ENCODE assay signal across 8 cellular contexts in genomic region chr10:119268871-119269506, GRCh38.
A peak's percentile ranks its signal among the peaks of the same experiment; 100 is the strongest.
DNase-seq lines count a peak whose midpoint lies in the region; ATAC-seq and TF ChIP-seq lines count a peak whose summit lies in the region.

No MANE protein-coding gene starts in this region.

- no peak for TF ChIP-seq CTCF in CD8-positive, alpha-beta T cell (IDR thresholded peaks at IDR 0.05)

- H3K27ac ChIP-seq in CD8-positive, alpha-beta T cell (ENCODE audit: low read depth, low read length) = peak overlapping the region; percentile 68
- peak overlapping the region; percentile 67 for H3K27ac ChIP-seq in SJSA1
- peak overlapping the region in 18 of 21 experiments; percentile 15 to 76 (median 54) for H3K27ac ChIP-seq in skin epidermis

- no peaks in the 10 kb centered on the region for H3K9me3 Mint-ChIP-seq in CD8-positive, alpha-beta T cell
- H3K9me3 Mint-ChIP-seq in activated naive CD8-positive, alpha-beta T cell treated with anti-CD3 and anti-CD28 coated beads, Interleukin-2, amount 50 U/mL, for 24 hours = no peaks in the 10 kb centered on the region

- no peaks in the 10 kb centered on the region for H3K27me3 ChIP-seq in CD8-positive, alpha-beta T cell (ENCODE audit: insufficient read depth, low read length)
- no peaks in the 10 kb centered on the region for H3K27me3 ChIP-seq in SJSA1 (replicated peaks)

- H3K36me3 ChIP-seq in CD8-positive, alpha-beta T cell (ENCODE audit: insufficient read depth, low read length) = no peaks in the 10 kb centered on the region
- peaks cover 10% of the 10 kb centered on the region for H3K36me3 ChIP-seq in SJSA1

- peaks cover 42% of the 10 kb centered on the region for H3K4me1 ChIP-seq in CD8-positive, alpha-beta T cell (ENCODE audit: insufficient read depth, low read length)
- peaks cover 50% of the 10 kb centered on the region for H3K4me1 ChIP-seq in SJSA1 (replicated peaks)

- H3K4me1 Mint-ChIP-seq in CD8-positive, alpha-beta T cell (ENCODE audit: low read depth) = peaks cover 52% of the 10 kb centered on the region
- H3K4me1 Mint-ChIP-seq in activated naive CD8-positive, alpha-beta T cell treated with anti-CD3 and anti-CD28 coated beads, Interleukin-2, amount 50 U/mL, for 24 hours = peaks cover 47% of the 10 kb centered on the region

- DNase-seq in CD8-positive, alpha-beta T cell = peak; percentile 45 to 93 (median 71)
- DNase-seq in SJSA1 (ENCODE audit: low read depth in 1 of 2, low spot score in 2 of 2) (peak in 1 of 2 experiments; percentile 83), NCI-H2227 treated with DMSO at 0.1 percent for 48 hours (lab: John Stamatoyannopoulos, UW) (no peak), NOMO-1 treated with DMSO at 0.1 percent for 48 hours (lab: John Stamatoyannopoulos, UW; ENCODE audit: unreplicated experiment) (no peak), H4 (ENCODE audit: low spot score) (no peak)
- DNase-seq in activated naive CD8-positive, alpha-beta T cell treated with anti-CD3 and anti-CD28 coated beads, Interleukin-2, amount 50 U/mL, for 24 hours = peak; percentile 49

- CTCF ChIA-PET in CD8-positive, alpha-beta T cell (lab: Charles Lee) = interaction anchor here (0.6 to 1.0 kb wide), 5 partner anchors 10 to 63 kb away, joined by 3 to 4 read pairs (median 3); no protein-coding TSS in a partner anchor

- POLR2A ChIA-PET in CD8-positive, alpha-beta T cell (lab: Charles Lee) = interaction anchor here (1.1 to 2.6 kb wide), 2 partner anchors 29 to 37 kb away, joined by 4 to 12 read pairs; no protein-coding TSS in a partner anchor

- intact Hi-C loops in CD8-positive, alpha-beta T cell (cut with DNase I, micrococcal nuclease) = loop anchor here (1.0 to 5.0 kb wide), 6 partner anchors 32 to 233 kb away; no protein-coding TSS in a partner anchor

- H3K36me3 Mint-ChIP-seq in CD8-positive, alpha-beta T cell = peaks cover 3% of the 10 kb centered on the region
- H3K36me3 Mint-ChIP-seq in activated naive CD8-positive, alpha-beta T cell treated with anti-CD3 and anti-CD28 coated beads, Interleukin-2, amount 50 U/mL, for 24 hours (ENCODE audit: low read depth) = no peaks in the 10 kb centered on the region

- H3K9me3 ChIP-seq in CD8-positive, alpha-beta T cell (ENCODE audit: low read length) = no peaks in the 10 kb centered on the region
- no peaks in the 10 kb centered on the region; the same call in 1 of the 2 replicates for H3K9me3 ChIP-seq in SJSA1 (replicated peaks)

- ATAC-seq in CD8-positive, alpha-beta T cell = peak; percentile 90
- ATAC-seq in GM21529 (IDR thresholded peaks at IDR 0.05; ENCODE audit: unreplicated experiment) = peak; percentile 86
- peak; percentile 69 for ATAC-seq in activated naive CD8-positive, alpha-beta T cell treated with anti-CD3 and anti-CD28 coated beads, Interleukin-2, amount 50 U/mL, for 24 hours

- peak overlapping the region; percentile 97 for H3K27ac Mint-ChIP-seq in CD8-positive, alpha-beta T cell
- peak overlapping the region; percentile 87 for H3K27ac Mint-ChIP-seq in activated naive CD8-positive, alpha-beta T cell treated with anti-CD3 and anti-CD28 coated beads, Interleukin-2, amount 50 U/mL, for 24 hours

- peak overlapping the region; percentile 33 for H3K4me3 Mint-ChIP-seq in CD8-positive, alpha-beta T cell
- peak overlapping the region; percentile 16 for H3K4me3 Mint-ChIP-seq in activated naive CD8-positive, alpha-beta T cell treated with anti-CD3 and anti-CD28 coated beads, Interleukin-2, amount 50 U/mL, for 24 hours

- H3K27me3 Mint-ChIP-seq in CD8-positive, alpha-beta T cell (ENCODE audit: low read depth) = no peaks in the 10 kb centered on the region
- no peaks in the 10 kb centered on the region for H3K27me3 Mint-ChIP-seq in activated naive CD8-positive, alpha-beta T cell treated with anti-CD3 and anti-CD28 coated beads, Interleukin-2, amount 50 U/mL, for 24 hours

- H3K4me3 ChIP-seq in CD8-positive, alpha-beta T cell (ENCODE audit: low read depth, low read length) = no peak overlapping the region
- H3K4me3 ChIP-seq in SJSA1 (no peak overlapping the region), skin epidermis (no peak overlapping the region)

Comparison
In these comparisons a context has a peak if more than half of its experiments do, and no peak if none do; other contexts are left out.
1. DNase-seq: peak in CD8-positive, alpha-beta T cell (7 of 7) and activated naive CD8-positive, alpha-beta T cell treated with anti-CD3 and anti-CD28 coated beads, Interleukin-2, amount 50 U/mL, for 24 hours (single experiment); none in NCI-H2227 treated with DMSO at 0.1 percent for 48 hours (single experiment), NOMO-1 treated with DMSO at 0.1 percent for 48 hours (single experiment) and H4 (single experiment).
2. Peak in every context shown above with its lines, with median percentiles within 50 percentile points of each other: ATAC-seq and H3K27ac ChIP-seq.